In genomic region chr2:152322222-152322621, GRCh38 we compare ENCODE assay signal across 19 cellular contexts. TPM values are rescaled to one million over a fixed set of nuclear protein-coding genes. Genes with fewer than 3 reads are reported as not detected.
DNase-seq lines count a peak whose midpoint lies in the region; TF ChIP-seq lines count a peak whose summit lies in the region.
"Had no signal": no experiment of that assay in that cellular context is flagged by ENCODE, and none has a peak within 500 bp of the region (broad histone marks: within the 10 kb centered on the region; RNA-seq: fewer than 3 reads in every experiment).

No MANE protein-coding gene starts in this region.

- H3K4me1 Mint-ChIP-seq in HFFc6 (ENCODE audit: low read depth) (peaks cover 27% of the 10 kb centered on the region), endothelial cell (ENCODE audit: unreplicated experiment) (no peaks in the 10 kb centered on the region)
- H3K4me1 Mint-ChIP-seq: CD4-positive, CD25-positive, alpha-beta regulatory T cell; CD8-positive, alpha-beta memory T cell; IgD-negative memory B cell had no signal

- H3K9me3 Mint-ChIP-seq in HFFc6 (no peaks in the 10 kb centered on the region), endothelial cell (ENCODE audit: unreplicated experiment) (no peaks in the 10 kb centered on the region)

- no peak overlapping the region for H3K4me3 Mint-ChIP-seq in HFFc6
- no peak overlapping the region for H3K4me3 Mint-ChIP-seq in endothelial cell (ENCODE audit: unreplicated experiment)
- H3K4me3 Mint-ChIP-seq: CD4-positive, CD25-positive, alpha-beta regulatory T cell; CD8-positive, alpha-beta memory T cell; IgD-negative memory B cell had no signal

- TF ChIP-seq CTCF in HFFc6 (IDR thresholded peaks at IDR 0.05) (no peak), fibroblast of villous mesenchyme (IDR thresholded peaks at IDR 0.05; ENCODE audit: insufficient read depth, low read depth, low read length) (no peak), endothelial cell (IDR thresholded peaks at IDR 0.05; ENCODE audit: unreplicated experiment) (no peak)

- no peak for DNase-seq in HFFc6
- peak; percentile 47 for DNase-seq in NCI-H226
- DNase-seq in fibroblast of villous mesenchyme (ENCODE audit: low read depth), result peak; percentile 66
- no peak for DNase-seq in foreskin melanocyte
- DNase-seq in endothelial cell (ENCODE audit: low spot score), result no peak
- no peak for DNase-seq in hypothalamus (lab: John Stamatoyannopoulos, UW)
- DNase-seq: ACHN; BE2C; C1 segment of cervical spinal cord; CD4-positive, CD25-positive, alpha-beta regulatory T cell; CD8-positive, alpha-beta memory T cell; COR-L47; DMS 273 treated with DMSO at 0.1 percent for 48 hours; DMS53; DND-41; GDM1; GM23248 had no signal

- no peaks in the 10 kb centered on the region; the same call in 1 of the 2 replicates for H3K27me3 Mint-ChIP-seq in HFFc6 (ENCODE audit: insufficient read depth)
- peaks cover 1% of the 10 kb centered on the region for H3K27me3 Mint-ChIP-seq in endothelial cell (ENCODE audit: unreplicated experiment)

- H3K4me3 ChIP-seq in fibroblast of villous mesenchyme (ENCODE audit: low read depth, low read length), result no peak overlapping the region
- H3K4me3 ChIP-seq: GM23248, HAP-1 had no signal

- H3K27ac Mint-ChIP-seq in HFFc6 (peak overlapping the region; percentile 46), endothelial cell (ENCODE audit: unreplicated experiment) (no peak overlapping the region)
- H3K27ac Mint-ChIP-seq: CD4-positive, CD25-positive, alpha-beta regulatory T cell; CD8-positive, alpha-beta memory T cell; IgD-negative memory B cell had no signal

- no peaks in the 10 kb centered on the region for H3K36me3 Mint-ChIP-seq in HFFc6 (ENCODE audit: low read depth)
- no peaks in the 10 kb centered on the region for H3K36me3 Mint-ChIP-seq in endothelial cell (ENCODE audit: low read depth, unreplicated experiment)
- H3K36me3 Mint-ChIP-seq: CD4-positive, CD25-positive, alpha-beta regulatory T cell; CD8-positive, alpha-beta memory T cell; IgD-negative memory B cell had no signal

RNA-seq across cellular contexts. Expression of gene FMNL2, which starts 12.8 kb away (rescaled TPM):
- total RNA-seq in HFFc6 (2021; fragmentation: NEBNext Ultra II Directional; extraction: Animal tissue kit (Norgen Biotek cat#: 25700)), result 10 to 100 TPM; 13.7 to 20.9 (median 16.0) TPM
- total RNA-seq in fibroblast of villous mesenchyme (17.3 and 20.0 TPM in 2 replicates), endothelial cell (ENCODE audit: unreplicated experiment) (41.7 TPM)

Comparison
In these comparisons a context has a peak if more than half of its experiments do, and no peak if none do; other contexts are left out.
1. DNase-seq: peak in NCI-H226 (single experiment) and fibroblast of villous mesenchyme (single experiment); none in HFFc6 (single experiment), foreskin melanocyte (single experiment), endothelial cell (single experiment) and hypothalamus (0 of 51).